10 cellular contexts compared by ENCODE assay signal in genomic region chr1:150154143-150154542, GRCh38. TPM values are rescaled to one million over a fixed set of nuclear protein-coding genes. Genes with fewer than 3 reads are reported as not detected.
DNase-seq lines count a peak whose midpoint lies in the region; ATAC-seq and TF ChIP-seq lines count a peak whose summit lies in the region.
"Had no signal": no experiment of that assay in that cellular context is flagged by ENCODE, and none has a peak within 500 bp of the region (broad histone marks: within the 10 kb centered on the region; RNA-seq: fewer than 3 reads in every experiment).

No MANE protein-coding gene starts in this region.

- H3K4me3 Mint-ChIP-seq in CD8-positive, alpha-beta T cell = no peak overlapping the region
- H3K4me3 Mint-ChIP-seq in effector memory CD8-positive, alpha-beta T cell = no peak overlapping the region
- no peak overlapping the region for H3K4me3 Mint-ChIP-seq in progenitor cell of endocrine pancreas (ENCODE audit: low read depth)

- no peaks in the 10 kb centered on the region for H3K27me3 ChIP-seq in CD8-positive, alpha-beta T cell (ENCODE audit: insufficient read depth, low read length)

- peaks cover 67% of the 10 kb centered on the region for H3K4me1 Mint-ChIP-seq in CD8-positive, alpha-beta T cell (ENCODE audit: low read depth)
- H3K4me1 Mint-ChIP-seq in effector memory CD8-positive, alpha-beta T cell (ENCODE audit: low read depth in 2 of 2) = peaks cover 24 to 41% of the 10 kb centered on the region in 2 donors
- peaks cover 24% of the 10 kb centered on the region for H3K4me1 Mint-ChIP-seq in progenitor cell of endocrine pancreas (ENCODE audit: low read depth)

- POLR2A ChIA-PET in CD8-positive, alpha-beta T cell (lab: Charles Lee) = interaction anchor here (1.7 kb wide), 1 partner anchor 267 kb away, joined by 5 read pairs; a partner anchor contains a TSS

- peaks cover 36% of the 10 kb centered on the region for H3K36me3 ChIP-seq in CD8-positive, alpha-beta T cell (ENCODE audit: insufficient read depth, low read length)

- no peak overlapping the region for H3K27ac ChIP-seq in CD8-positive, alpha-beta T cell (ENCODE audit: low read depth, low read length)

- peaks cover 25% of the 10 kb centered on the region for H3K4me1 ChIP-seq in CD8-positive, alpha-beta T cell (ENCODE audit: insufficient read depth, low read length)

- peaks cover 75% of the 10 kb centered on the region for H3K36me3 Mint-ChIP-seq in CD8-positive, alpha-beta T cell
- H3K36me3 Mint-ChIP-seq in effector memory CD8-positive, alpha-beta T cell (ENCODE audit: insufficient read depth) = peaks cover 69% of the 10 kb centered on the region
- peaks cover 32% of the 10 kb centered on the region for H3K36me3 Mint-ChIP-seq in progenitor cell of endocrine pancreas (ENCODE audit: insufficient read depth)
- H3K36me3 Mint-ChIP-seq in activated naive CD4-positive, alpha-beta T cell treated with anti-CD3 and anti-CD28 coated beads, Interleukin-2, amount 50 U/mL, for 72 hours = peaks cover 11 to 21% of the 10 kb centered on the region in 2 donors

- H3K4me3 ChIP-seq in CD8-positive, alpha-beta T cell (ENCODE audit: low read depth, low read length) = no peak overlapping the region

- CTCF ChIA-PET in CD8-positive, alpha-beta T cell (lab: Charles Lee) = interaction anchor here (5.1 to 10.6 kb wide), 2 partner anchors 13 to 80 kb away, joined by 39 to 76 read pairs; no protein-coding TSS in a partner anchor

- peak overlapping the region; percentile 82 for H3K27ac Mint-ChIP-seq in CD8-positive, alpha-beta T cell
- peak overlapping the region; percentile 81 to 90 for H3K27ac Mint-ChIP-seq in effector memory CD8-positive, alpha-beta T cell
- peak overlapping the region; percentile 44 for H3K27ac Mint-ChIP-seq in progenitor cell of endocrine pancreas
- H3K27ac Mint-ChIP-seq in activated naive CD4-positive, alpha-beta T cell treated with anti-CD3 and anti-CD28 coated beads, Interleukin-2, amount 50 U/mL, for 72 hours = no peak overlapping the region

- no peaks in the 10 kb centered on the region for H3K9me3 Mint-ChIP-seq in CD8-positive, alpha-beta T cell
- H3K9me3 Mint-ChIP-seq in effector memory CD8-positive, alpha-beta T cell = no peaks in the 10 kb centered on the region
- no peaks in the 10 kb centered on the region for H3K9me3 Mint-ChIP-seq in progenitor cell of endocrine pancreas (ENCODE audit: low read depth)
- H3K9me3 Mint-ChIP-seq in activated naive CD4-positive, alpha-beta T cell treated with anti-CD3 and anti-CD28 coated beads, Interleukin-2, amount 50 U/mL, for 72 hours = no peaks in the 10 kb centered on the region

- no peak for ATAC-seq in CD8-positive, alpha-beta T cell
- ATAC-seq in effector memory CD8-positive, alpha-beta T cell (replicated peaks) = no peak
- ATAC-seq in GM19455 (IDR thresholded peaks at IDR 0.05; ENCODE audit: unreplicated experiment) (no peak), GM21619 (IDR thresholded peaks at IDR 0.05; ENCODE audit: unreplicated experiment) (no peak)
- no peak for ATAC-seq in activated naive CD4-positive, alpha-beta T cell treated with anti-CD3 and anti-CD28 coated beads, Interleukin-2, amount 50 U/mL, for 72 hours

- no peaks in the 10 kb centered on the region for H3K27me3 Mint-ChIP-seq in CD8-positive, alpha-beta T cell (ENCODE audit: low read depth)
- no peaks in the 10 kb centered on the region for H3K27me3 Mint-ChIP-seq in effector memory CD8-positive, alpha-beta T cell
- H3K27me3 Mint-ChIP-seq in progenitor cell of endocrine pancreas = no peaks in the 10 kb centered on the region

- intact Hi-C loops in CD8-positive, alpha-beta T cell (cut with DNase I, micrococcal nuclease) = loop anchor here in 1 of 2 experiments (5.0 kb wide), 1 partner anchor 47 kb away; no protein-coding TSS in a partner anchor

- no peaks in the 10 kb centered on the region for H3K9me3 ChIP-seq in CD8-positive, alpha-beta T cell (ENCODE audit: low read length)

- TF ChIP-seq CTCF in CD8-positive, alpha-beta T cell (IDR thresholded peaks at IDR 0.05) = no peak
- no peak for TF ChIP-seq CTCF in progenitor cell of endocrine pancreas (IDR thresholded peaks at IDR 0.05; ENCODE audit: unreplicated experiment)

- no peak for DNase-seq in CD8-positive, alpha-beta T cell
- DNase-seq in LHCN-M2 (ENCODE audit: low read depth) (peak; percentile 31), progenitor cell of endocrine pancreas (ENCODE audit: low spot score, unreplicated experiment) (no peak), T-helper 1 cell (no peak)
- no peak for DNase-seq in effector memory CD8-positive, alpha-beta T cell
- DNase-seq in activated naive CD4-positive, alpha-beta T cell treated with anti-CD3 and anti-CD28 coated beads, Interleukin-2, amount 50 U/mL, for 72 hours (ENCODE audit: low spot score in 2 of 2) = no peak
- DNase-seq: NCI-H1694; stimulated activated naive CD4-positive, alpha-beta T cell had no signal

RNA-seq across cellular contexts. Expression of gene PLEKHO1, which starts 4.4 kb away (rescaled TPM):
- 10 to 100 TPM; 82.5 to 90.1 TPM for total RNA-seq in CD8-positive, alpha-beta T cell
- total RNA-seq in LHCN-M2 (2014; rRNA removed) (107 and 111 TPM in 2 replicates), progenitor cell of endocrine pancreas (85.2 and 87.6 TPM in 2 replicates)
- polyA plus RNA-seq in LHCN-M2 (2012) = 73.8 TPM
- 10 to 100 TPM in 1 of 2 donors, 1 to 10 TPM in 1; 6.7 to 14.7 TPM for total RNA-seq in activated naive CD4-positive, alpha-beta T cell treated with anti-CD3 and anti-CD28 coated beads, Interleukin-2, amount 50 U/mL, for 72 hours

Comparison
In these comparisons a context has a peak if more than half of its experiments do, and no peak if none do; other contexts are left out.
1. H3K27ac Mint-ChIP-seq: peak in CD8-positive, alpha-beta T cell (single experiment), effector memory CD8-positive, alpha-beta T cell (2 of 2) and progenitor cell of endocrine pancreas (single experiment); none in activated naive CD4-positive, alpha-beta T cell treated with anti-CD3 and anti-CD28 coated beads, Interleukin-2, amount 50 U/mL, for 72 hours (0 of 2).